ENCODE assay signal across 14 cellular contexts in the genomic region with DNA sequence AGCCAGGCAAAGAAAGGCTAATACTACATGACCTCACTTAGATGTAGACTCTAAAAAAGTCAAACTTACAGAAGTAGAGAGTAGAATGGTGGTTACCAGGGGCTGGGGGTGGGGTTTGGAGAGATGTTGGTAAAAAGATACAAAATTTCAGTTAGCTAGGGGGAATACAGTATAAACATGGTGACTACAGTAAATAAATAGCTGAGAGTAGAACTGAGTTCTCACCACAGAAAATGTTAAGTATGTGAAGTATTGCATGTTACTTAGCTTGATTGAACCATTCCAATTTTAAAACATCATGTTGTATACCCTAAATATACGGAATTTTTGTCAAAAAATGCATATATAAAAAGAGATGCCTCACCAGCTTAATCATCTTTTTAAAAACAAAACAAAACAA.
DNase-seq lines count a peak whose midpoint lies in the region; ATAC-seq and TF ChIP-seq lines count a peak whose summit lies in the region.
"Had no signal": no experiment of that assay in that cellular context is flagged by ENCODE, and none has a peak within 500 bp of the region (broad histone marks: within the 10 kb centered on the region; RNA-seq: fewer than 3 reads in every experiment).

No MANE protein-coding gene starts in this region.

- 76 to 83% methylated on average over 1 of the region's 1 CpG for WGBS in thyroid gland, 2 donors

- no peaks in the 10 kb centered on the region for H3K36me3 ChIP-seq in thyroid gland
- H3K36me3 ChIP-seq: pancreas had no signal

- no peaks in the 10 kb centered on the region for H3K9me3 ChIP-seq in thyroid gland
- H3K9me3 ChIP-seq: pancreas had no signal

- ATAC-seq in activated T-helper 17 cell treated with anti-CD3 and anti-CD28 coated beads, Interleukin-2, amount 50 U/mL, for 72 hours (replicated peaks), result no peak
- no peak for ATAC-seq in HG02588 (IDR thresholded peaks at IDR 0.05; ENCODE audit: unreplicated experiment)

- no peaks in the 10 kb centered on the region for H3K27me3 Mint-ChIP-seq in activated naive CD4-positive, alpha-beta T cell treated with anti-CD3 and anti-CD28 coated beads for 36 hours (ENCODE audit: low read depth)
- H3K27me3 Mint-ChIP-seq in activated T-helper 17 cell treated with anti-CD3 and anti-CD28 coated beads, Interleukin-2, amount 50 U/mL, for 72 hours, result no peaks in the 10 kb centered on the region

- H3K4me3 Mint-ChIP-seq in activated naive CD4-positive, alpha-beta T cell treated with anti-CD3 and anti-CD28 coated beads for 36 hours, result peak overlapping the region; percentile 68
- peak overlapping the region; percentile 81 for H3K4me3 Mint-ChIP-seq in activated T-helper 17 cell treated with anti-CD3 and anti-CD28 coated beads, Interleukin-2, amount 50 U/mL, for 72 hours
- H3K4me3 Mint-ChIP-seq: H9 had no signal

- no peak for TF ChIP-seq CTCF in thyroid gland (IDR thresholded peaks at IDR 0.05)

- H3K9me3 Mint-ChIP-seq in activated naive CD4-positive, alpha-beta T cell treated with anti-CD3 and anti-CD28 coated beads for 36 hours, result no peaks in the 10 kb centered on the region
- H3K9me3 Mint-ChIP-seq in activated T-helper 17 cell treated with anti-CD3 and anti-CD28 coated beads, Interleukin-2, amount 50 U/mL, for 72 hours, result no peaks in the 10 kb centered on the region
- H3K9me3 Mint-ChIP-seq: H9 had no signal

- no peak for DNase-seq in activated naive CD4-positive, alpha-beta T cell treated with anti-CD3 and anti-CD28 coated beads for 36 hours
- DNase-seq in activated naive CD4-positive, alpha-beta T cell (lab: John Stamatoyannopoulos, UW), result no peak
- DNase-seq in fibroblast of peridontal ligament (ENCODE audit: extremely low read depth) (peak; percentile 83), thyroid gland (no peak), cortex of kidney (lab: John Stamatoyannopoulos, UW) (no peak)
- no peak for DNase-seq in stimulated activated CD4-positive, alpha-beta T cell treated with anti-CD3 and anti-CD28 coated beads, Interleukin-15, amount 100 ng/mL, for 24 hours
- DNase-seq: activated CD4-positive, alpha-beta T cell treated with anti-CD3 and anti-CD28 coated beads for 48 hours; H9; MV-4-11; NCI-H446; SW 1271 had no signal

- CTCF ChIA-PET in activated naive CD4-positive, alpha-beta T cell treated with anti-CD3 and anti-CD28 coated beads for 36 hours (lab: Charles Lee), result interaction anchor here (0.8 to 5.0 kb wide), 4 partner anchors 9 to 49 kb away, joined by 3 to 27 read pairs (median 4); no protein-coding TSS in a partner anchor

- peak overlapping the region; percentile 34 to 83 (median 77) for H3K27ac ChIP-seq in thyroid gland

- no peaks in the 10 kb centered on the region for H3K36me3 Mint-ChIP-seq in activated naive CD4-positive, alpha-beta T cell treated with anti-CD3 and anti-CD28 coated beads for 36 hours (ENCODE audit: low read depth)
- H3K36me3 Mint-ChIP-seq in activated T-helper 17 cell treated with anti-CD3 and anti-CD28 coated beads, Interleukin-2, amount 50 U/mL, for 72 hours (ENCODE audit: low read depth), result no peaks in the 10 kb centered on the region

- no peaks in the 10 kb centered on the region for H3K27me3 ChIP-seq in thyroid gland
- H3K27me3 ChIP-seq: pancreas had no signal

- peaks cover 19 to 44% of the 10 kb centered on the region in 2 donors for H3K4me1 ChIP-seq in thyroid gland

- H3K4me1 Mint-ChIP-seq in activated naive CD4-positive, alpha-beta T cell treated with anti-CD3 and anti-CD28 coated beads for 36 hours (ENCODE audit: low read depth), result peaks cover 91% of the 10 kb centered on the region
- H3K4me1 Mint-ChIP-seq in activated T-helper 17 cell treated with anti-CD3 and anti-CD28 coated beads, Interleukin-2, amount 50 U/mL, for 72 hours, result peaks cover 63% of the 10 kb centered on the region

- intact Hi-C loops in activated naive CD4-positive, alpha-beta T cell treated with anti-CD3 and anti-CD28 coated beads for 36 hours (cut with micrococcal nuclease), result loop anchor here (5.0 kb wide), 4 partner anchors 172 to 473 kb away; partner anchors contain the start of gene TM9SF2
- intact Hi-C loops in thyroid gland (cut with DNase I), result no loop called here

- no peak for TF ChIP-seq POLR2A in thyroid gland (IDR thresholded peaks at IDR 0.05)

- no peak overlapping the region for H3K4me3 ChIP-seq in thyroid gland (replicated peaks in 1 of 3)
- H3K4me3 ChIP-seq: pancreas had no signal

- peak overlapping the region; percentile 95 for H3K27ac Mint-ChIP-seq in activated naive CD4-positive, alpha-beta T cell treated with anti-CD3 and anti-CD28 coated beads for 36 hours
- H3K27ac Mint-ChIP-seq in activated T-helper 17 cell treated with anti-CD3 and anti-CD28 coated beads, Interleukin-2, amount 50 U/mL, for 72 hours, result peak overlapping the region; percentile 64
- H3K27ac Mint-ChIP-seq: H9 had no signal
